Comparison of ENCODE assay signal across 24 cellular contexts in genomic region chr10:21891439-21891838, GRCh38.
DNase-seq lines count a peak whose midpoint lies in the region; ATAC-seq, FAIRE-seq and TF ChIP-seq lines count a peak whose summit lies in the region.
"Had no signal": no experiment of that assay in that cellular context is flagged by ENCODE, and none has a peak within 500 bp of the region (broad histone marks: within the 10 kb centered on the region; RNA-seq: fewer than 3 reads in every experiment).

No MANE protein-coding gene starts in this region.

- peak; percentile 18 for FAIRE-seq in GM19239 (lab: Jason Lieb, UNC)
- FAIRE-seq: GM18507 had no signal

- DNase-seq in activated CD4-positive, alpha-beta memory T cell treated with anti-CD3 and anti-CD28 coated beads, Interleukin-2, amount 10 ng/mL, durations not matched to agents 7 days and 5 days, result no peak
- DNase-seq in activated CD4-positive, alpha-beta memory T cell treated with anti-CD3 and anti-CD28 coated beads for 36 hours, result no peak
- DNase-seq in GM19239 (ENCODE audit: insufficient read length, low spot score) (no peak), natural killer cell (no peak), NCI-H2029 treated with DMSO at 0.1 percent for 48 hours (lab: John Stamatoyannopoulos, UW) (no peak), left cardiac atrium (no peak)
- DNase-seq in activated CD8-positive, alpha-beta T cell treated with anti-CD3 and anti-CD28 coated beads, Interleukin-2, amount 10 ng/mL, durations not matched to agents 7 days and 5 days, result peak; percentile 35
- DNase-seq: AML-193, C1 segment of cervical spinal cord, DMS53, GDM1, H7, IMR-90, Karpas-422, MV-4-11, NCI-H1105 treated with DMSO at 0.1 percent for 48 hours, NCI-H2081, NCI-H2171, NCI-H345, NCI-H524, NCI-H774, Peyer's patch had no signal

- H3K27ac Mint-ChIP-seq in activated CD4-positive, alpha-beta memory T cell treated with anti-CD3 and anti-CD28 coated beads, Interleukin-2, amount 10 ng/mL, durations not matched to agents 7 days and 5 days, result peak overlapping the region; percentile 54
- H3K27ac Mint-ChIP-seq in activated CD4-positive, alpha-beta memory T cell treated with anti-CD3 and anti-CD28 coated beads for 36 hours, result no peak overlapping the region
- H3K27ac Mint-ChIP-seq in activated CD8-positive, alpha-beta T cell treated with anti-CD3 and anti-CD28 coated beads, Interleukin-2, amount 10 ng/mL, durations not matched to agents 7 days and 5 days, result peak overlapping the region; percentile 71
- H3K27ac Mint-ChIP-seq in natural killer cell, result peak overlapping the region; percentile 70 to 75

- TF ChIP-seq CTCF in natural killer cell (IDR thresholded peaks at IDR 0.05), result no peak

- no peaks in the 10 kb centered on the region for H3K27me3 Mint-ChIP-seq in activated CD4-positive, alpha-beta memory T cell treated with anti-CD3 and anti-CD28 coated beads, Interleukin-2, amount 10 ng/mL, durations not matched to agents 7 days and 5 days
- no peaks in the 10 kb centered on the region for H3K27me3 Mint-ChIP-seq in activated CD4-positive, alpha-beta memory T cell treated with anti-CD3 and anti-CD28 coated beads for 36 hours
- no peaks in the 10 kb centered on the region for H3K27me3 Mint-ChIP-seq in activated CD8-positive, alpha-beta T cell treated with anti-CD3 and anti-CD28 coated beads, Interleukin-2, amount 10 ng/mL, durations not matched to agents 7 days and 5 days (ENCODE audit: low read depth)
- H3K27me3 Mint-ChIP-seq in natural killer cell (ENCODE audit: low read depth in 2 of 2), result no peaks in the 10 kb centered on the region

- peaks cover 38% of the 10 kb centered on the region for H3K4me1 Mint-ChIP-seq in activated CD4-positive, alpha-beta memory T cell treated with anti-CD3 and anti-CD28 coated beads, Interleukin-2, amount 10 ng/mL, durations not matched to agents 7 days and 5 days
- peaks cover 23% of the 10 kb centered on the region for H3K4me1 Mint-ChIP-seq in activated CD4-positive, alpha-beta memory T cell treated with anti-CD3 and anti-CD28 coated beads for 36 hours (ENCODE audit: low read depth)
- peaks cover 49% of the 10 kb centered on the region for H3K4me1 Mint-ChIP-seq in activated CD8-positive, alpha-beta T cell treated with anti-CD3 and anti-CD28 coated beads, Interleukin-2, amount 10 ng/mL, durations not matched to agents 7 days and 5 days (ENCODE audit: low read depth)
- H3K4me1 Mint-ChIP-seq in natural killer cell, result peaks cover 60 to 62% of the 10 kb centered on the region in 2 donors

- peaks cover 50% of the 10 kb centered on the region for H3K36me3 Mint-ChIP-seq in activated CD4-positive, alpha-beta memory T cell treated with anti-CD3 and anti-CD28 coated beads, Interleukin-2, amount 10 ng/mL, durations not matched to agents 7 days and 5 days (ENCODE audit: low read depth)
- H3K36me3 Mint-ChIP-seq in activated CD4-positive, alpha-beta memory T cell treated with anti-CD3 and anti-CD28 coated beads for 36 hours, result peaks cover 54% of the 10 kb centered on the region
- peaks cover 49% of the 10 kb centered on the region for H3K36me3 Mint-ChIP-seq in activated CD8-positive, alpha-beta T cell treated with anti-CD3 and anti-CD28 coated beads, Interleukin-2, amount 10 ng/mL, durations not matched to agents 7 days and 5 days (ENCODE audit: low read depth)
- peaks cover 17% of the 10 kb centered on the region for H3K36me3 Mint-ChIP-seq in natural killer cell

- POLR2A ChIA-PET in activated CD4-positive, alpha-beta memory T cell treated with anti-CD3 and anti-CD28 coated beads, Interleukin-2, amount 10 ng/mL, durations not matched to agents 7 days and 5 days (lab: Charles Lee), result no interaction called here
- POLR2A ChIA-PET in activated CD4-positive, alpha-beta memory T cell treated with anti-CD3 and anti-CD28 coated beads for 36 hours (lab: Charles Lee), result no interaction called here
- POLR2A ChIA-PET in activated CD8-positive, alpha-beta T cell treated with anti-CD3 and anti-CD28 coated beads, Interleukin-2, amount 10 ng/mL, durations not matched to agents 7 days and 5 days (lab: Charles Lee), result no interaction called here

- CTCF ChIA-PET in activated CD4-positive, alpha-beta memory T cell treated with anti-CD3 and anti-CD28 coated beads, Interleukin-2, amount 10 ng/mL, durations not matched to agents 7 days and 5 days (lab: Charles Lee), result no interaction called here
- CTCF ChIA-PET in activated CD4-positive, alpha-beta memory T cell treated with anti-CD3 and anti-CD28 coated beads for 36 hours (lab: Charles Lee), result no interaction called here
- CTCF ChIA-PET in activated CD8-positive, alpha-beta T cell treated with anti-CD3 and anti-CD28 coated beads, Interleukin-2, amount 10 ng/mL, durations not matched to agents 7 days and 5 days (lab: Charles Lee), result no interaction called here

- peak; percentile 61 for ATAC-seq in activated CD8-positive, alpha-beta T cell treated with anti-CD3 and anti-CD28 coated beads, Interleukin-2, amount 10 ng/mL, durations not matched to agents 7 days and 5 days
- ATAC-seq in natural killer cell, result peak; percentile 61 to 82 (median 82)
- ATAC-seq in left cardiac atrium, result no peak
- no peak for ATAC-seq in GM19467 (IDR thresholded peaks at IDR 0.05; ENCODE audit: unreplicated experiment)

- intact Hi-C loops in activated CD4-positive, alpha-beta memory T cell treated with anti-CD3 and anti-CD28 coated beads for 36 hours (cut with micrococcal nuclease), result no loop called here
- intact Hi-C loops in natural killer cell (cut with micrococcal nuclease), result no loop called here
- intact Hi-C loops in left cardiac atrium (cut with DNase I), result no loop called here

- no peak overlapping the region for H3K4me3 Mint-ChIP-seq in activated CD4-positive, alpha-beta memory T cell treated with anti-CD3 and anti-CD28 coated beads, Interleukin-2, amount 10 ng/mL, durations not matched to agents 7 days and 5 days
- no peak overlapping the region for H3K4me3 Mint-ChIP-seq in activated CD4-positive, alpha-beta memory T cell treated with anti-CD3 and anti-CD28 coated beads for 36 hours
- no peak overlapping the region for H3K4me3 Mint-ChIP-seq in activated CD8-positive, alpha-beta T cell treated with anti-CD3 and anti-CD28 coated beads, Interleukin-2, amount 10 ng/mL, durations not matched to agents 7 days and 5 days
- H3K4me3 Mint-ChIP-seq in natural killer cell, result peak overlapping the region; percentile 58

- peaks cover 2% of the 10 kb centered on the region for H3K9me3 Mint-ChIP-seq in activated CD4-positive, alpha-beta memory T cell treated with anti-CD3 and anti-CD28 coated beads, Interleukin-2, amount 10 ng/mL, durations not matched to agents 7 days and 5 days
- H3K9me3 Mint-ChIP-seq in activated CD4-positive, alpha-beta memory T cell treated with anti-CD3 and anti-CD28 coated beads for 36 hours, result peaks cover 43% of the 10 kb centered on the region
- peaks cover 12% of the 10 kb centered on the region for H3K9me3 Mint-ChIP-seq in activated CD8-positive, alpha-beta T cell treated with anti-CD3 and anti-CD28 coated beads, Interleukin-2, amount 10 ng/mL, durations not matched to agents 7 days and 5 days (ENCODE audit: insufficient read depth)
- peaks cover 0 to 6% of the 10 kb centered on the region in 2 donors for H3K9me3 Mint-ChIP-seq in natural killer cell

Comparison
In these comparisons a context has a peak if more than half of its experiments do, and no peak if none do; other contexts are left out.
1. ATAC-seq: peak in activated CD8-positive, alpha-beta T cell treated with anti-CD3 and anti-CD28 coated beads, Interleukin-2, amount 10 ng/mL, durations not matched to agents 7 days and 5 days (single experiment) and natural killer cell (3 of 3); none in left cardiac atrium (0 of 2) and GM19467 (single experiment).